11 cellular contexts compared by ENCODE assay signal in genomic region chr11:61918251-61919112, GRCh38. TPM values are rescaled to one million over a fixed set of nuclear protein-coding genes. Genes with fewer than 3 reads are reported as not detected.
DNase-seq lines count a peak whose midpoint lies in the region; ATAC-seq and TF ChIP-seq lines count a peak whose summit lies in the region.
"Had no signal": no experiment of that assay in that cellular context is flagged by ENCODE, and none has a peak within 500 bp of the region (broad histone marks: within the 10 kb centered on the region; RNA-seq: fewer than 3 reads in every experiment).

No MANE protein-coding gene starts in this region.

- intact Hi-C loops in right cardiac atrium (cut with DNase I) = no loop called here
- intact Hi-C loops in gastrocnemius medialis (cut with DNase I; ENCODE audit: low total_unique reads) = no loop called here

- no peak overlapping the region for H3K4me3 ChIP-seq in Peyer's patch
- H3K4me3 ChIP-seq in right cardiac atrium (ENCODE audit: low read length) = no peak overlapping the region
- peak overlapping the region in 1 of 4 donors; percentile 54 for H3K4me3 ChIP-seq in gastrocnemius medialis

- ATAC-seq in right cardiac atrium (peak; percentile 2 to 15), gastrocnemius medialis (no peak), HG02973 (IDR thresholded peaks at IDR 0.05; ENCODE audit: unreplicated experiment) (no peak), GM18858 (IDR thresholded peaks at IDR 0.05; ENCODE audit: unreplicated experiment) (no peak)

- DNase-seq in D341Med (ENCODE audit: low spot score) = peak; percentile 17
- no peak for DNase-seq in Peyer's patch
- peak; percentile 70 to 85 (median 83) for DNase-seq in right cardiac atrium
- DNase-seq in gastrocnemius medialis = peak in 1 of 2 donors; percentile 38
- no peak for DNase-seq in UCSD-AML1 (lab: John Stamatoyannopoulos, UW; ENCODE audit: unreplicated experiment)
- no peak for DNase-seq in activated CD4-positive, alpha-beta T cell treated with anti-CD3 and anti-CD28 coated beads for 4 hours
- DNase-seq: dermis blood vessel endothelial cell, NCI-H1436 treated with DMSO at 0.1 percent for 48 hours had no signal

- H3K27ac ChIP-seq in Peyer's patch (peak overlapping the region; percentile 40 to 75 (median 64)), right cardiac atrium (ENCODE audit: low read length) (peak overlapping the region; percentile 3), gastrocnemius medialis (peak overlapping the region; percentile 49 to 77 (median 68))

- 77% methylated on average over 14 of the region's 14 CpGs for WGBS in right cardiac atrium

- in situ Hi-C loops in gastrocnemius medialis (cut with MboI; ENCODE audit: low sequenced_read_pairs in 4 of 4) = no loop called here

- H3K4me1 ChIP-seq in Peyer's patch = peaks cover 0 to 8% (median 3%) of the 10 kb centered on the region in 4 donors
- peaks cover 16% of the 10 kb centered on the region for H3K4me1 ChIP-seq in right cardiac atrium (ENCODE audit: control insufficient read depth, insufficient read depth, low read length)
- peaks cover 6 to 11% of the 10 kb centered on the region in 2 donors for H3K4me1 ChIP-seq in gastrocnemius medialis

- TF ChIP-seq POLR2A in Peyer's patch (IDR thresholded peaks at IDR 0.05) = no peak
- TF ChIP-seq POLR2A in gastrocnemius medialis (IDR thresholded peaks at IDR 0.05) = no peak

- H3K27me3 ChIP-seq in Peyer's patch (peaks cover 0 to 5% of the 10 kb centered on the region in 2 donors), right cardiac atrium (ENCODE audit: control insufficient read depth, insufficient read depth) (no peaks in the 10 kb centered on the region), gastrocnemius medialis (peaks cover 14 to 21% (median 16%) of the 10 kb centered on the region in 3 donors)

- H3K9me3 ChIP-seq in Peyer's patch (no peaks in the 10 kb centered on the region), right cardiac atrium (ENCODE audit: control insufficient read depth, low read length) (no peaks in the 10 kb centered on the region), gastrocnemius medialis (no peaks in the 10 kb centered on the region)

- TF ChIP-seq CTCF in Peyer's patch (IDR thresholded peaks at IDR 0.05) = no peak
- TF ChIP-seq CTCF in gastrocnemius medialis (IDR thresholded peaks at IDR 0.05 in 4 of 5, conservative IDR thresholded peaks at IDR 0.05 in 1 of 5) = no peak

- no peaks in the 10 kb centered on the region for H3K36me3 ChIP-seq in Peyer's patch
- H3K36me3 ChIP-seq in gastrocnemius medialis = no peaks in the 10 kb centered on the region

RNA-seq across cellular contexts. Expression of gene RAB3IL1, which starts 1.1 kb away (rescaled TPM):
- total RNA-seq in Peyer's patch (10 to 100 TPM in 1 of 4 donors, 1 to 10 TPM in 3; 1.1 to 28.1 (median 5.7) TPM), right cardiac atrium (10 to 100 TPM; 12.0 to 18.9 (median 14.9) TPM), gastrocnemius medialis (1 to 10 TPM; 3.9 to 5.4 (median 4.9) TPM)
- 9.7 TPM for polyA plus RNA-seq in right cardiac atrium
- total RNA-seq: T-helper 2 cell treated with Interferon-gamma antibody and Interleukin-4, amounts not matched to agents 100 ng/mL and 5 ng/mL, for 36 hours had no signal

RNA-seq across cellular contexts. Expression of gene FADS3, which starts 27.1 kb away (rescaled TPM):
- total RNA-seq in Peyer's patch = 10 to 100 TPM in 3 of 4 donors, 1 to 10 TPM in 1; 9.5 to 76.7 (median 18.4) TPM
- total RNA-seq in right cardiac atrium = 10 to 100 TPM; 37.5 to 50.1 (median 42.5) TPM
- 43.1 TPM for polyA plus RNA-seq in right cardiac atrium
- total RNA-seq in gastrocnemius medialis = 100 to 1,000 TPM in 2 of 4 donors, 10 to 100 TPM in 2; 40.7 to 196 (median 89.0) TPM

RNA-seq across cellular contexts. Expression of gene BEST1, which starts 31.7 kb away (rescaled TPM):
- total RNA-seq in Peyer's patch (1 to 10 TPM in 3 of 4 donors, under 1 TPM in 1; 0.47 to 4.1 (median 2.3) TPM), right cardiac atrium (1 to 10 TPM; 2.9 to 4.6 (median 3.2) TPM), gastrocnemius medialis (1 to 10 TPM in 1 of 4 donors, under 1 TPM in 2, not detected in 1; 0.93 to 1.7 (median 0.94) TPM)
- polyA plus RNA-seq in right cardiac atrium = 4.6 TPM
- total RNA-seq: dermis blood vessel endothelial cell; T-helper 2 cell treated with Interferon-gamma antibody and Interleukin-4, amounts not matched to agents 100 ng/mL and 5 ng/mL, for 36 hours had no signal

RNA-seq across cellular contexts. Expression of gene FTH1, which starts 49.0 kb away (rescaled TPM):
- total RNA-seq in Peyer's patch = 1,000 to 10,000 TPM; 3,399 to 5,471 (median 4,336) TPM
- total RNA-seq in right cardiac atrium = 1,000 to 10,000 TPM; 2,632 to 3,447 (median 3,097) TPM
- 3,090 TPM for polyA plus RNA-seq in right cardiac atrium
- total RNA-seq in gastrocnemius medialis = 1,000 to 10,000 TPM; 1,340 to 3,366 (median 1,705) TPM

Comparison
In these comparisons a context has a peak if more than half of its experiments do, and no peak if none do; other contexts are left out.
1. DNase-seq: peak in D341Med (single experiment) and right cardiac atrium (3 of 3); none in Peyer's patch (0 of 3), UCSD-AML1 (single experiment) and activated CD4-positive, alpha-beta T cell treated with anti-CD3 and anti-CD28 coated beads for 4 hours (0 of 2).
2. H3K27ac ChIP-seq: peak in every context shown above with its lines; median percentile 68 in gastrocnemius medialis; 64 in Peyer's patch; 3 in right cardiac atrium.
3. ATAC-seq: peak in right cardiac atrium (2 of 2); none in gastrocnemius medialis (0 of 2), HG02973 (single experiment) and GM18858 (single experiment).